In genomic region chr9:109640232-109641078, GRCh38 we compare ENCODE assay signal across 9 cellular contexts.
DNase-seq lines count a peak whose midpoint lies in the region; ATAC-seq and TF ChIP-seq lines count a peak whose summit lies in the region.
"Had no signal": no experiment of that assay in that cellular context is flagged by ENCODE, and none has a peak within 500 bp of the region (broad histone marks: within the 10 kb centered on the region; RNA-seq: fewer than 3 reads in every experiment).

No MANE protein-coding gene starts in this region.

- TF ChIP-seq CTCF in omental fat pad (IDR thresholded peaks at IDR 0.05) = no peak

- DNase-seq in 8988T (peak; percentile 26), HS-27A (ENCODE audit: low read depth) (peak; percentile 14), SW 1271 (lab: John Stamatoyannopoulos, UW) (peak; percentile 21 to 64), glomerular visceral epithelial cell (ENCODE audit: extremely low spot score) (peak; percentile 67), omental fat pad (ENCODE audit: low spot score) (peak; percentile 29)
- no peak for DNase-seq in stimulated activated naive CD4-positive, alpha-beta T cell (lab: John Stamatoyannopoulos, UW)
- DNase-seq in activated CD4-positive, alpha-beta T cell treated with anti-CD3 and anti-CD28 coated beads, Interleukin-2, amount 10 ng/mL, durations not matched to agents 7 days and 5 days = no peak
- DNase-seq: activated T-cell treated with anti-CD3 and anti-CD28 coated beads, Interleukin-2, amount 50 U/mL, for 4 hours had no signal

- H3K27me3 Mint-ChIP-seq in activated CD4-positive, alpha-beta T cell treated with anti-CD3 and anti-CD28 coated beads, Interleukin-2, amount 10 ng/mL, durations not matched to agents 7 days and 5 days = peaks cover 57% of the 10 kb centered on the region

- no peaks in the 10 kb centered on the region for H3K9me3 Mint-ChIP-seq in activated CD4-positive, alpha-beta T cell treated with anti-CD3 and anti-CD28 coated beads, Interleukin-2, amount 10 ng/mL, durations not matched to agents 7 days and 5 days

- no peaks in the 10 kb centered on the region for H3K36me3 Mint-ChIP-seq in activated CD4-positive, alpha-beta T cell treated with anti-CD3 and anti-CD28 coated beads, Interleukin-2, amount 10 ng/mL, durations not matched to agents 7 days and 5 days (ENCODE audit: low read depth)

- H3K27ac Mint-ChIP-seq in activated CD4-positive, alpha-beta T cell treated with anti-CD3 and anti-CD28 coated beads, Interleukin-2, amount 10 ng/mL, durations not matched to agents 7 days and 5 days = no peak overlapping the region

- POLR2A ChIA-PET in activated CD4-positive, alpha-beta T cell treated with anti-CD3 and anti-CD28 coated beads, Interleukin-2, amount 10 ng/mL, durations not matched to agents 7 days and 5 days (lab: Charles Lee) = no interaction called here

- ATAC-seq in omental fat pad (ENCODE audit: low FRiP score) = peak; percentile 62
- ATAC-seq in HG03469 (IDR thresholded peaks at IDR 0.05; ENCODE audit: unreplicated experiment) = no peak

- CTCF ChIA-PET in activated CD4-positive, alpha-beta T cell treated with anti-CD3 and anti-CD28 coated beads, Interleukin-2, amount 10 ng/mL, durations not matched to agents 7 days and 5 days (lab: Charles Lee) = interaction anchor here (0.6 kb wide), 1 partner anchor 647 kb away, joined by 4 read pairs; no protein-coding TSS in a partner anchor

- H3K4me3 Mint-ChIP-seq in activated CD4-positive, alpha-beta T cell treated with anti-CD3 and anti-CD28 coated beads, Interleukin-2, amount 10 ng/mL, durations not matched to agents 7 days and 5 days = no peak overlapping the region
- H3K4me3 Mint-ChIP-seq: activated T-cell treated with anti-CD3 and anti-CD28 coated beads, Interleukin-2, amount 50 U/mL, for 4 hours had no signal

- H3K4me1 Mint-ChIP-seq in activated CD4-positive, alpha-beta T cell treated with anti-CD3 and anti-CD28 coated beads, Interleukin-2, amount 10 ng/mL, durations not matched to agents 7 days and 5 days = peaks cover 3% of the 10 kb centered on the region

Comparison
In these comparisons a context has a peak if more than half of its experiments do, and no peak if none do; other contexts are left out.
1. DNase-seq: peak in 8988T (single experiment), HS-27A (single experiment), SW 1271 (2 of 2), glomerular visceral epithelial cell (single experiment) and omental fat pad (single experiment); none in stimulated activated naive CD4-positive, alpha-beta T cell (0 of 6) and activated CD4-positive, alpha-beta T cell treated with anti-CD3 and anti-CD28 coated beads, Interleukin-2, amount 10 ng/mL, durations not matched to agents 7 days and 5 days (single experiment).